ENCODE assay signal across 8 cellular contexts in genomic region chr11:134253189-134253993, GRCh38. TPM values are rescaled to one million over a fixed set of nuclear protein-coding genes. Genes with fewer than 3 reads are reported as not detected.
A peak's percentile ranks its signal among the peaks of the same experiment; 100 is the strongest.
DNase-seq lines count a peak whose midpoint lies in the region; ATAC-seq and TF ChIP-seq lines count a peak whose summit lies in the region.

ACAD8 (plus strand) TSS chr11:134253568; CDS start chr11:134253601, 33 bp downstream.
THYN1 (minus strand) TSS chr11:134253352; CDS start chr11:134252882, 470 bp downstream.

- H3K36me3 ChIP-seq in osteoblast (ENCODE audit: insufficient read depth, low read length) (peaks cover 34% of the 10 kb centered on the region), thoracic aorta (peaks cover 22% of the 10 kb centered on the region)

- H3K9me3 Mint-ChIP-seq in activated naive CD4-positive, alpha-beta T cell treated with anti-CD3 and anti-CD28 coated beads, Interleukin-2, amount 50 U/mL, for 72 hours = no peaks in the 10 kb centered on the region

- peaks cover 0 to 12% of the 10 kb centered on the region in 2 donors for H3K36me3 Mint-ChIP-seq in activated naive CD4-positive, alpha-beta T cell treated with anti-CD3 and anti-CD28 coated beads, Interleukin-2, amount 50 U/mL, for 72 hours

- peaks cover 36% of the 10 kb centered on the region for H3K79me2 ChIP-seq in osteoblast (ENCODE audit: insufficient read depth, low read length)

- TF ChIP-seq CTCF in GM10266 (IDR thresholded peaks at IDR 0.05; ENCODE audit: control insufficient read depth, insufficient read depth, low read depth, missing control alignments) (no peak), osteoblast (IDR thresholded peaks at IDR 0.05; ENCODE audit: extremely low read depth, low read depth, low read length) (no peak), thoracic aorta (IDR thresholded peaks at IDR 0.05) (peak; percentile 46)

- peaks cover 16% of the 10 kb centered on the region for H3K4me1 ChIP-seq in osteoblast (ENCODE audit: insufficient read depth, low read length)
- H3K4me1 ChIP-seq in thoracic aorta (ENCODE audit: control insufficient read depth in 1 of 2, low read depth in 2 of 2) = peaks cover 17 to 21% of the 10 kb centered on the region in 2 donors

- peak within 1 kb of the TSS; percentile 89 to 91 for H3K27ac Mint-ChIP-seq in activated naive CD4-positive, alpha-beta T cell treated with anti-CD3 and anti-CD28 coated beads, Interleukin-2, amount 50 U/mL, for 72 hours

- H3K27me3 ChIP-seq in osteoblast (ENCODE audit: insufficient read depth, low read length) = no peaks in the 10 kb centered on the region
- H3K27me3 ChIP-seq in thoracic aorta (replicated peaks; ENCODE audit: insufficient read depth) = no peaks in the 10 kb centered on the region

- peak; percentile 97 for DNase-seq in GM10266 (ENCODE audit: extremely low spot score)
- peak; percentile 99 for DNase-seq in NCI-H1092 treated with DMSO at 0.1 percent for 48 hours (lab: John Stamatoyannopoulos, UW)
- DNase-seq in SKM-1 (lab: John Stamatoyannopoulos, UW; ENCODE audit: unreplicated experiment) = peak; percentile 87
- peak; percentile 91 to 94 for DNase-seq in activated naive CD4-positive, alpha-beta T cell treated with anti-CD3 and anti-CD28 coated beads, Interleukin-2, amount 50 U/mL, for 72 hours (ENCODE audit: low spot score in 2 of 2)
- DNase-seq in glomerular endothelial cell (ENCODE audit: extremely low read depth, low read depth, low spot score) = peak; percentile 77
- peak; percentile 99 for DNase-seq in osteoblast (ENCODE audit: insufficient read length, low spot score, missing footprints)
- peak; percentile 81 for DNase-seq in thoracic aorta (ENCODE audit: low spot score)

- ATAC-seq in HG02610 (IDR thresholded peaks at IDR 0.05; ENCODE audit: unreplicated experiment) = peak; percentile 100
- peak; percentile 99 for ATAC-seq in activated naive CD4-positive, alpha-beta T cell treated with anti-CD3 and anti-CD28 coated beads, Interleukin-2, amount 50 U/mL, for 72 hours
- peak; percentile 92 for ATAC-seq in thoracic aorta (ENCODE audit: insufficient number of reproducible peaks, low FRiP score, low read depth)

- no peaks in the 10 kb centered on the region for H4K20me1 ChIP-seq in osteoblast (ENCODE audit: insufficient read depth, low read length)

- H3K4me3 ChIP-seq in osteoblast (ENCODE audit: insufficient read depth, low read length) (peak within 1 kb of the TSS; percentile 82), thoracic aorta (peak within 1 kb of the TSS; percentile 89)

- no peaks in the 10 kb centered on the region for H3K9me3 ChIP-seq in osteoblast (ENCODE audit: low read depth, low read length)
- no peaks in the 10 kb centered on the region for H3K9me3 ChIP-seq in thoracic aorta

- peak within 1 kb of the TSS; percentile 78 for H3K4me2 ChIP-seq in osteoblast (ENCODE audit: insufficient read depth, low read length)

- H2AFZ ChIP-seq in osteoblast (ENCODE audit: low read length) = peak within 1 kb of the TSS; percentile 85

- peak within 1 kb of the TSS; percentile 50 for H3K27ac ChIP-seq in osteoblast (ENCODE audit: low read depth, low read length)
- peak within 1 kb of the TSS in 1 of 2 donors; percentile 57 for H3K27ac ChIP-seq in thoracic aorta

RNA-seq across cellular contexts. Expression of gene ACAD8, which starts in this region (rescaled TPM):
- 10 to 100 TPM; 19.2 to 25.2 TPM for total RNA-seq in activated naive CD4-positive, alpha-beta T cell treated with anti-CD3 and anti-CD28 coated beads, Interleukin-2, amount 50 U/mL, for 72 hours
- total RNA-seq in glomerular endothelial cell (21.4 and 29.1 TPM in 2 replicates), osteoblast (17.7 and 21.5 TPM in 2 replicates), thoracic aorta (10 to 100 TPM; 17.9 to 35.3 TPM)

RNA-seq across cellular contexts. Expression of gene THYN1, which starts in this region (rescaled TPM):
- 10 to 100 TPM; 81.4 to 85.0 TPM for total RNA-seq in activated naive CD4-positive, alpha-beta T cell treated with anti-CD3 and anti-CD28 coated beads, Interleukin-2, amount 50 U/mL, for 72 hours
- total RNA-seq in glomerular endothelial cell (57.5 and 71.5 TPM in 2 replicates), osteoblast (36.2 and 42.0 TPM in 2 replicates), thoracic aorta (10 to 100 TPM; 31.1 to 44.2 TPM)
